ENCODE assay signal across 27 cellular contexts in genomic region chr6:7661364-7661763, GRCh38.
"Had no signal": no experiment of that assay in that cellular context is flagged by ENCODE, and none has a peak within 500 bp of the region (broad histone marks: within the 10 kb centered on the region; RNA-seq: fewer than 3 reads in every experiment).

No MANE protein-coding gene starts in this region.

- H2AFZ ChIP-seq: neural progenitor cell, parathyroid adenoma had no signal

- H3K9me3 ChIP-seq: ovary, psoas muscle, suprapubic skin, testis, tibial artery, transverse colon, upper lobe of right lung, uterus had no signal

- H3K4me1 ChIP-seq: neural progenitor cell, parathyroid adenoma, psoas muscle, suprapubic skin, testis, tibial artery, transverse colon, upper lobe of right lung, uterus had no signal

- H3K79me2 ChIP-seq: parathyroid adenoma had no signal

- H3K27me3 ChIP-seq: ovary, suprapubic skin, testis, tibial artery, transverse colon, upper lobe of right lung, uterus had no signal

- H3K27ac ChIP-seq: neural progenitor cell, ovary, parathyroid adenoma, psoas muscle, skin epidermis, suprapubic skin, testis, tibial artery, transverse colon, upper lobe of right lung, uterus had no signal

- ATAC-seq: naive thymus-derived CD4-positive, alpha-beta T cell; natural killer cell; psoas muscle; right cardiac atrium; sciatic nerve; stimulated activated memory B cell treated with anti-CD40 and anti-IgM and Interleukin-4, amounts not matched to agents 10 μg/mL and 1 μg/mL and 100 μg/mL, for 72 hours; stimulated activated naive CD8-positive, alpha-beta T cell treated with anti-CD3 and anti-CD28 coated beads, Interleukin-15, amount 100 ng/mL, for 72 hours; upper lobe of right lung had no signal

- H3K4me3 ChIP-seq: neural progenitor cell, ovary, psoas muscle, skin epidermis, suprapubic skin, testis, tibial artery, transverse colon, upper lobe of right lung, uterus had no signal

- H3K9ac ChIP-seq: neural progenitor cell, parathyroid adenoma had no signal

- DNase-seq: naive thymus-derived CD4-positive, alpha-beta T cell; natural killer cell; occipital lobe; ovary; posterior cingulate gyrus; psoas muscle; right cardiac atrium; stimulated activated CD4-positive, alpha-beta T cell treated with anti-CD3 and anti-CD28 coated beads, Interleukin-15, amount 100 ng/mL, for 24 hours; stimulated activated CD4-positive, alpha-beta T cell treated with anti-CD3 and anti-CD28 coated beads, Interleukin-2, amount 100 ng/mL, for 24 hours; stimulated activated CD4-positive, alpha-beta T cell treated with anti-CD3 and anti-CD28 coated beads, Interleukin-2, amount 100 ng/mL, for 48 hours; stimulated activated CD4-positive, alpha-beta T cell treated with anti-CD3 and anti-CD28 coated beads, Interleukin-4, amount 100 ng/mL, for 4 hours; stimulated activated CD8-positive, alpha-beta memory T cell treated with anti-CD3 and anti-CD28 coated beads, Interleukin-4, amount 100 ng/mL, for 48 hours; stimulated activated naive CD4-positive, alpha-beta T cell; stimulated activated naive CD8-positive, alpha-beta T cell treated with anti-CD3 and anti-CD28 coated beads, Interleukin-15, amount 100 ng/mL, for 72 hours; stimulated activated naive CD8-positive, alpha-beta T cell treated with anti-CD3 and anti-CD28 coated beads, Interleukin-15, Interleukin-2, amounts not matched to agents 100 U/mL and 50 U/mL, for 24 hours; substantia nigra; testis; tibial artery; transverse colon; upper lobe of right lung; uterus had no signal

- H3K4me2 ChIP-seq: neural progenitor cell had no signal

- H3K36me3 ChIP-seq: neural progenitor cell, ovary, suprapubic skin, tibial artery, transverse colon, upper lobe of right lung, uterus had no signal
